Comparison of ENCODE assay signal across 7 cellular contexts in the genomic region with DNA sequence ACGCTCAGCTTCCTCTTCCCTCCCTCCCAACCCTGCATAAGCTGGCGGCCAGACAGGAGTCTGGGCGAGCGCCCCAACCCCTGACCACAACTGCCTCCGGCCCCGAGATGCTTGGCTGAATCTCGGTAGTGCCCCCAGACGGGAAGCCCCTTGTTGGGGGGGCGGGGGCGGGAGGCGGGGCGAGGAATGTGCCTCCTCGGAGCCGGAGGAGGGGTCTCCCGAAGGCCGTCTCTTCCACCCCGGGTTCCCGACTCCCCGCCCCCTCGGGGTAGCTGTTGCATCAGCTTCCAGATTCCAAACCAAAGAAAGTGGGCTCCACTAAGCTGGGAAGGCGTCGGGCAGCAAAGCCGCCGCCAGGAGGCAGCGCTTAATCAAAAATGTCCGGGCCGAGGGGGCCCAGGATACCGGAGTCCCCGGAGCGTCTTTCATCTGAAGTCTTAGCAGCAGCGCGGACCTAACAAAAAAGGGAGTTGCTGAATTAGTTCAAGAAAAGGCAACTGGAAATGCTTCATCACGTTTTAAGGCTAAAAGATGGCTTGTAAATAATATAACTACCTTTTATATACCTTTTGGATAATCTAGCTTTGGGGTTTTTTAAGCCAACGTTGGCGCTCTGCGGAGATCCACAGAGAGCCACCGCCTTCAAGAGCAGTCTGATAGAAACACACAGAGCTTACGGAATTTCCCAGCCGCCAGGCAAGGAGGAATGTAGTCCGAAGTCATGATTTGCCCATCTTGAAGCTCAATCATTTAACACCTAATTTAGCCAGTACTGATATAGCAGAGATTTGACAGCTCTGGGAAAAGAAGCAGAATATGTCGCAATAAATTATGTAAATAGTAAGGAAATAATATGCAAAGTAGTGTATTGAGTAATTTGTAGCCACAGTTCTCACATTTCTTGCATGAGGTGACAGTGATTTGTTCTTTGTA. TPM values are rescaled to one million over a fixed set of nuclear protein-coding genes. Genes with fewer than 3 reads are reported as not detected.
DNase-seq lines count a peak whose midpoint lies in the region; ATAC-seq and TF ChIP-seq lines count a peak whose summit lies in the region.

No MANE protein-coding gene starts in this region.

- H3K27ac ChIP-seq in PC-3 (ENCODE audit: low read length) (no peak overlapping the region), foreskin keratinocyte (peak overlapping the region; percentile 10)

- peaks cover 37% of the 10 kb centered on the region for H3K4me1 ChIP-seq in PC-3 (ENCODE audit: insufficient read depth, low read length)
- peaks cover 13% of the 10 kb centered on the region for H3K4me1 ChIP-seq in foreskin keratinocyte

- intact Hi-C loops in PC-3 (cut with micrococcal nuclease), result loop anchor here (1.0 to 5.0 kb wide), 3 partner anchors 30 to 77 kb away; no protein-coding TSS in a partner anchor

- peak overlapping the region; percentile 89 for H2AFZ ChIP-seq in PC-3 (ENCODE audit: low read length)

- POLR2A ChIA-PET in PC-3 (lab: Charles Lee; ENCODE audit: unreplicated experiment), result interaction anchor here (0.5 to 0.8 kb wide), 2 partner anchors 27 to 134 kb away, joined by 3 to 7 read pairs; a partner anchor contains a TSS

- H3K9me2 ChIP-seq in PC-3 (replicated peaks; ENCODE audit: low read length), result no peaks in the 10 kb centered on the region

- H3K27me3 ChIP-seq in PC-3 (ENCODE audit: low read length), result no peaks in the 10 kb centered on the region
- H3K27me3 ChIP-seq in foreskin keratinocyte, result no peaks in the 10 kb centered on the region

- ATAC-seq in HG02759 (IDR thresholded peaks at IDR 0.05; ENCODE audit: unreplicated experiment) (peak; percentile 63), PC-3 (peak; percentile 83), foreskin keratinocyte (peak; percentile 69)

- no peaks in the 10 kb centered on the region for H3K9me3 ChIP-seq in PC-3 (ENCODE audit: low read length)

- no peaks in the 10 kb centered on the region for H3K36me3 ChIP-seq in PC-3 (ENCODE audit: low read depth, low read length)

- H3K4me3 ChIP-seq in GM12864 (ENCODE audit: low read depth, low read length) (peak overlapping the region; percentile 52), PC-3 (ENCODE audit: low read length) (peak overlapping the region; percentile 62)

- no peaks in the 10 kb centered on the region for H3F3A ChIP-seq in PC-3 (ENCODE audit: low read length, unreplicated experiment)

- H3K79me2 ChIP-seq in PC-3 (ENCODE audit: low read length), result no peaks in the 10 kb centered on the region

- TF ChIP-seq CTCF in GM12864 (IDR thresholded peaks at IDR 0.05; ENCODE audit: low read depth, low read length, missing control alignments) (peak; percentile 75), PC-3 (conservative IDR thresholded peaks at IDR 0.05; ENCODE audit: low read depth, low read length) (peak; percentile 88), foreskin keratinocyte (conservative IDR thresholded peaks at IDR 0.05) (peak; percentile 92)

- BruUV-seq in PC-3 (replicated peaks; lab: Mats Ljungman, UMichigan), result no TSS peak

- CTCF ChIA-PET in PC-3 (lab: Charles Lee), result interaction anchor here (0.5 to 1.9 kb wide), 7 partner anchors 29 to 170 kb away, joined by 3 to 37 read pairs (median 5); a partner anchor contains a TSS

- peak overlapping the region; percentile 20; the same call in 1 of the 2 replicates for H3K9ac ChIP-seq in PC-3 (ENCODE audit: low read length)

- no peak for DNase-seq in GM12864 (ENCODE audit: low read depth)
- peak; percentile 89 for DNase-seq in PC-3
- DNase-seq in activated T-helper 9 cell treated with anti-CD3 and anti-CD28 coated beads, Interleukin-2, amount 50 U/mL, for 16 hours (ENCODE audit: low read depth), result peak; percentile 49
- DNase-seq in foreskin keratinocyte, result peak; percentile 26 to 64
- DNase-seq in non-pigmented ciliary epithelial cell (ENCODE audit: low read depth), result peak; percentile 53
- DNase-seq in superior temporal gyrus (ENCODE audit: extremely low spot score), result peak; percentile 80

- no peaks in the 10 kb centered on the region for H4K20me1 ChIP-seq in PC-3 (ENCODE audit: low read length)

- peak overlapping the region; percentile 86 for H3K4me2 ChIP-seq in PC-3 (ENCODE audit: low read length)

RNA-seq across cellular contexts. Expression of a gene that starts 6.8 kb away (rescaled TPM):
- 114 and 180 TPM in 2 replicates for total RNA-seq in PC-3 (2014; rRNA removed)
- total RNA-seq in foreskin keratinocyte, result 176 and 219 TPM in 2 replicates
- polyA plus RNA-seq in foreskin keratinocyte, result 418 and 434 TPM in 2 replicates

RNA-seq across cellular contexts. Expression of a gene that starts 7.7 kb away (rescaled TPM):
- not detected in 2 replicates for total RNA-seq in PC-3 (2014; rRNA removed)
- total RNA-seq in foreskin keratinocyte, result 0.75 and 1.1 TPM in 2 replicates
- polyA plus RNA-seq in foreskin keratinocyte, result 0.41 and 0.59 TPM in 2 replicates

RNA-seq across cellular contexts. Expression of a gene that starts 13.5 kb away (rescaled TPM):
- total RNA-seq in PC-3 (2014; rRNA removed) (80.4 and 85.0 TPM in 2 replicates), foreskin keratinocyte (234 and 241 TPM in 2 replicates)
- polyA plus RNA-seq in foreskin keratinocyte, result 148 and 159 TPM in 2 replicates

RNA-seq across cellular contexts. Expression of a gene that starts 48.7 kb away (rescaled TPM):
- total RNA-seq in PC-3 (2014; rRNA removed) (46.5 and 59.3 TPM in 2 replicates), foreskin keratinocyte (65.2 and 76.2 TPM in 2 replicates)
- 56.5 and 58.5 TPM in 2 replicates for polyA plus RNA-seq in foreskin keratinocyte

RNA-seq across cellular contexts. Expression of a gene that starts 56.4 kb away (rescaled TPM):
- total RNA-seq in PC-3 (2014; rRNA removed), result 126 and 146 TPM in 2 replicates
- 78.7 and 85.8 TPM in 2 replicates for total RNA-seq in foreskin keratinocyte
- polyA plus RNA-seq in foreskin keratinocyte, result 85.0 and 92.2 TPM in 2 replicates
